In genomic region chr4:82866033-82866432, GRCh38 we compare ENCODE assay signal across 8 cellular contexts. TPM values are rescaled to one million over a fixed set of nuclear protein-coding genes. Genes with fewer than 3 reads are reported as not detected.
DNase-seq lines count a peak whose midpoint lies in the region; ATAC-seq and TF ChIP-seq lines count a peak whose summit lies in the region.
"Not testable (repeated sequence)": the region's sequence is repeated elsewhere in the genome, so short reads cannot be mapped to it uniquely, and the experiment has no call there.

No MANE protein-coding gene starts in this region.

- H3K27ac ChIP-seq in ACC112 (ENCODE audit: low read depth, low read length) (peak overlapping the region; percentile 97), adrenal gland (peak overlapping the region in 4 of 5 donors; percentile 58 to 77 (median 64)), epithelial cell of prostate (peak overlapping the region; percentile 83), lower lobe of right lung (peak overlapping the region; percentile 13), spleen (peak overlapping the region; percentile 22 to 83 (median 74))

- WGBS in adrenal gland, 4 donors: 55 to 62% (median 58%) methylated on average over 6 of the region's 6 CpGs
- WGBS in spleen, 5 donors: 72 to 77% (median 75%) methylated on average over 6 of the region's 6 CpGs

- H3K79me2 ChIP-seq in ACC112 (ENCODE audit: control insufficient read depth, insufficient read depth, low read length, unreplicated experiment): peaks cover 37% of the 10 kb centered on the region

- H3K36me3 ChIP-seq in ACC112 (ENCODE audit: insufficient read depth, low read length) (peaks cover 58% of the 10 kb centered on the region), adrenal gland (replicated peaks in 1 of 2) (peaks cover 0 to 79% of the 10 kb centered on the region in 2 donors), lower lobe of right lung (peaks cover 92% of the 10 kb centered on the region), spleen (peaks cover 5 to 100% (median 79%) of the 10 kb centered on the region in 6 donors)

- peaks cover 24% of the 10 kb centered on the region for H3K4me1 ChIP-seq in ACC112 (ENCODE audit: control insufficient read depth, insufficient read depth, low read length, unreplicated experiment)
- peaks cover 0 to 16% of the 10 kb centered on the region in 2 donors for H3K4me1 ChIP-seq in adrenal gland (replicated peaks in 1 of 2)
- peaks cover 10% of the 10 kb centered on the region for H3K4me1 ChIP-seq in lower lobe of right lung
- H3K4me1 ChIP-seq in spleen: peaks cover 4 to 31% (median 17%) of the 10 kb centered on the region in 6 donors

- not testable (repeated sequence) for H2AFZ ChIP-seq in ACC112 (ENCODE audit: low read length, unreplicated experiment)

- H3K9me3 ChIP-seq in adrenal gland (replicated peaks in 1 of 3); lower lobe of right lung; spleen: not testable (repeated sequence)

- not testable (repeated sequence) for TF ChIP-seq POLR2A in adrenal gland (IDR thresholded peaks at IDR 0.05); spleen (IDR thresholded peaks at IDR 0.05)

- DNase-seq in HK-2 (ENCODE audit: unreplicated experiment) (peak; percentile 22), RPMI7951 (ENCODE audit: low read depth) (peak; percentile 18), adrenal gland (peak in 3 of 7 donors; percentile 19 to 45 (median 31))
- DNase-seq in activated CD4-positive, alpha-beta T cell treated with anti-CD3 and anti-CD28 coated beads, Interleukin-2, amount 50 U/mL, for 48 hours: peak; percentile 12 to 13
- DNase-seq in epithelial cell of prostate (ENCODE audit: low read depth, low spot score); lower lobe of right lung; spleen: not testable (repeated sequence)

- TF ChIP-seq CTCF in adrenal gland (IDR thresholded peaks at IDR 0.05); lower lobe of right lung (IDR thresholded peaks at IDR 0.05); spleen (IDR thresholded peaks at IDR 0.05 in 8 of 11, conservative IDR thresholded peaks at IDR 0.05 in 3 of 11): not testable (repeated sequence)

- not testable (repeated sequence) for ATAC-seq in lower lobe of right lung

- intact Hi-C loops in adrenal gland (cut with DNase I); lower lobe of right lung (cut with DNase I); spleen (cut with DNase I; ENCODE audit: low total_unique reads): not testable (repeated sequence)

- not testable (repeated sequence) for H3K4me3 ChIP-seq in ACC112 (ENCODE audit: low read depth, low read length); adrenal gland; lower lobe of right lung; spleen

- not testable (repeated sequence) for H3K27me3 ChIP-seq in ACC112 (ENCODE audit: insufficient read depth, low read length); adrenal gland; lower lobe of right lung (ENCODE audit: low read depth); spleen (replicated peaks in 1 of 7)

RNA-seq across cellular contexts. Expression of gene SEC31A, which starts 24.9 kb away (rescaled TPM):
- total RNA-seq in RPMI7951 (2014; rRNA removed; shearing (Covaris generic)): 134 and 174 TPM in 2 replicates
- total RNA-seq in adrenal gland (100 to 1,000 TPM; 137 to 276 (median 205) TPM), lower lobe of right lung (183 TPM), spleen (100 to 1,000 TPM; 133 to 204 (median 164) TPM)
- polyA plus RNA-seq in adrenal gland (100 to 1,000 TPM; 182 to 355 (median 220) TPM), spleen (10 to 100 TPM; 63.6 to 71.1 (median 64.7) TPM)

RNA-seq across cellular contexts. Expression of gene THAP9, which starts 34.5 kb away (rescaled TPM):
- 1.9 and 3.1 TPM in 2 replicates for total RNA-seq in RPMI7951 (2014; rRNA removed; shearing (Covaris generic))
- total RNA-seq in adrenal gland (1 to 10 TPM; 2.2 to 5.9 (median 3.4) TPM), lower lobe of right lung (5.0 TPM), spleen (1 to 10 TPM; 2.8 to 8.1 (median 3.6) TPM)
- polyA plus RNA-seq in adrenal gland (1 to 10 TPM; 2.8 to 5.0 (median 4.7) TPM), spleen (1 to 10 TPM; 1.8 to 2.4 (median 2.1) TPM)

Comparison
In these comparisons a context has a peak if more than half of its experiments do, and no peak if none do; other contexts are left out.
1. H3K27ac ChIP-seq: peak in every context shown above with its lines; median percentile 97 in ACC112; 83 in epithelial cell of prostate; 74 in spleen; 64 in adrenal gland; 13 in lower lobe of right lung.